In the genomic region with DNA sequence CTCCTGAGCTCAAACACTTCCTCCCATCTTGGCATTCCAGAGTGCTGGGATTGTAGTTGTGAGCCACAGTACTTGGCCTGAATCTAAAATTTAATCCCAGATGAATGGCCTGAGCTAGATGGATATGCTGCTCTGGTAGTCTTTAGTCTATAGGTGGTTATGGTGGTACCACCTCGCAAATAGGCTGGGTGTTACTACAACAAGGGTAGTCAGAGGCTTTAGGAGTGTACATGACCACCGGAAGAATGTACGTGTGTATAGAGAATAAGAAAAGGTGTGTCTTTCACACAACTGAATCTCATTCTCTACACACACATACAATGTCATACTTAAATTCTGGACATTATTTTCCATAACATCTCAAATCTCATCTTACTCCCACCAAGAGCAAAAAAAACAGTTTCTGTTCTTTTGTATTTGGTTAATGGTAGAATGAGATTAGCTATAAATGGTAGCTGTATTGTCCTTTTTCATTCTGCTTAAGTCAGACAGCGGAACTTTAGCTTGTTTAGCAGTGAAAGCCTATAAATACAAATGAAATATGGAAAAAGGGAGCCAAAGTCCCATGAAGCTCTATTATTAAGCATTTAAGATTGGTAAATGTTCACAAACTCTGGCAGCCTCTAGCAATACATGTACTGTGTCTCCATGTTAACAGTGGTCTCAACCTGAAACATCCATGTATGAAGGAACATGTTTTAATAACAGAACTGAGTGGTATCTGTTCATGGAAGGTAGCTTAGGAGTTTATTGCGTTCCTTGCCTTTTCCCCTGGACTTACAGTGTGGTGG, we compare ENCODE assay signal across 14 cellular contexts. TPM values are rescaled to one million over a fixed set of nuclear protein-coding genes. Genes with fewer than 3 reads are reported as not detected.
A peak's percentile ranks its signal among the peaks of the same experiment; 100 is the strongest.
DNase-seq lines count a peak whose midpoint lies in the region; ATAC-seq and TF ChIP-seq lines count a peak whose summit lies in the region.
"Had no signal": no experiment of that assay in that cellular context is flagged by ENCODE, and none has a peak within 500 bp of the region (broad histone marks: within the 10 kb centered on the region; RNA-seq: fewer than 3 reads in every experiment).

No MANE protein-coding gene starts in this region.

- DNase-seq in CD4-positive, alpha-beta T cell: no peak
- DNase-seq in HFFc6: no peak
- no peak for DNase-seq in activated naive CD8-positive, alpha-beta T cell treated with anti-CD3 and anti-CD28 coated beads, Interleukin-2, amount 50 U/mL, for 24 hours
- DNase-seq in natural killer cell: no peak
- no peak for DNase-seq in NCI-H1092 (lab: John Stamatoyannopoulos, UW)
- no peak for DNase-seq in stimulated activated CD4-positive, alpha-beta T cell treated with anti-CD3 and anti-CD28 coated beads, Interleukin-12 subunit alpha, Interleukin-12 subunit beta, amount 100 ng/mL, for 4 hours
- DNase-seq: activated CD4-positive, alpha-beta T cell treated with anti-CD3 and anti-CD28 coated beads for 1 hour; COR-L47; mucosa of descending colon; NCI-H2227 treated with DMSO at 0.1 percent for 48 hours; retina; stimulated activated CD4-positive, alpha-beta T cell treated with anti-CD3 and anti-CD28 coated beads, Interleukin-2, amount 100 ng/mL, for 48 hours; stimulated activated naive CD4-positive, alpha-beta T cell had no signal

- no peaks in the 10 kb centered on the region for H3K9me3 ChIP-seq in CD4-positive, alpha-beta T cell (ENCODE audit: control insufficient read depth, low read length)
- H3K9me3 ChIP-seq: mucosa of descending colon had no signal

- H3K27me3 Mint-ChIP-seq in CD4-positive, alpha-beta T cell: no peaks in the 10 kb centered on the region
- H3K27me3 Mint-ChIP-seq in HFFc6 (ENCODE audit: insufficient read depth) (no peaks in the 10 kb centered on the region; the same call in 1 of the 2 replicates), natural killer cell (ENCODE audit: low read depth in 2 of 2) (no peaks in the 10 kb centered on the region)
- no peaks in the 10 kb centered on the region for H3K27me3 Mint-ChIP-seq in activated naive CD8-positive, alpha-beta T cell treated with anti-CD3 and anti-CD28 coated beads, Interleukin-2, amount 50 U/mL, for 24 hours

- H3K4me3 Mint-ChIP-seq in CD4-positive, alpha-beta T cell: peak overlapping the region; percentile 64
- H3K4me3 Mint-ChIP-seq in HFFc6 (no peak overlapping the region), natural killer cell (peak overlapping the region; percentile 85)
- H3K4me3 Mint-ChIP-seq in activated naive CD8-positive, alpha-beta T cell treated with anti-CD3 and anti-CD28 coated beads, Interleukin-2, amount 50 U/mL, for 24 hours: no peak overlapping the region

- H3K4me1 Mint-ChIP-seq in CD4-positive, alpha-beta T cell (ENCODE audit: low read depth): peaks cover 98% of the 10 kb centered on the region
- peaks cover 79% of the 10 kb centered on the region for H3K4me1 Mint-ChIP-seq in HFFc6 (ENCODE audit: low read depth)
- H3K4me1 Mint-ChIP-seq in activated naive CD8-positive, alpha-beta T cell treated with anti-CD3 and anti-CD28 coated beads, Interleukin-2, amount 50 U/mL, for 24 hours: peaks cover 95% of the 10 kb centered on the region
- peaks cover 94 to 96% of the 10 kb centered on the region in 2 donors for H3K4me1 Mint-ChIP-seq in natural killer cell

- TF ChIP-seq CTCF in CD4-positive, alpha-beta T cell (IDR thresholded peaks at IDR 0.05): no peak
- TF ChIP-seq CTCF in HFFc6 (IDR thresholded peaks at IDR 0.05): no peak
- TF ChIP-seq CTCF in natural killer cell (IDR thresholded peaks at IDR 0.05): no peak

- no peaks in the 10 kb centered on the region for H3K27me3 ChIP-seq in CD4-positive, alpha-beta T cell (ENCODE audit: control insufficient read depth, insufficient read depth, low read length)

- CTCF ChIA-PET in CD4-positive, alpha-beta T cell (lab: Charles Lee): interaction anchor here (0.5 to 1.3 kb wide), 4 partner anchors 9 to 43 kb away, joined by 3 to 5 read pairs (median 4); no protein-coding TSS in a partner anchor

- H3K27ac ChIP-seq in CD4-positive, alpha-beta T cell (ENCODE audit: low read depth, low read length): peak overlapping the region; percentile 55

- no peaks in the 10 kb centered on the region for H3K9me3 Mint-ChIP-seq in CD4-positive, alpha-beta T cell
- H3K9me3 Mint-ChIP-seq in HFFc6 (no peaks in the 10 kb centered on the region), natural killer cell (no peaks in the 10 kb centered on the region)
- no peaks in the 10 kb centered on the region for H3K9me3 Mint-ChIP-seq in activated naive CD8-positive, alpha-beta T cell treated with anti-CD3 and anti-CD28 coated beads, Interleukin-2, amount 50 U/mL, for 24 hours

- H3K27ac Mint-ChIP-seq in CD4-positive, alpha-beta T cell: peak overlapping the region; percentile 95
- H3K27ac Mint-ChIP-seq in HFFc6 (peak overlapping the region; percentile 47), natural killer cell (peak overlapping the region; percentile 77 to 95)
- H3K27ac Mint-ChIP-seq in activated naive CD8-positive, alpha-beta T cell treated with anti-CD3 and anti-CD28 coated beads, Interleukin-2, amount 50 U/mL, for 24 hours: peak overlapping the region; percentile 92

- peaks cover 82% of the 10 kb centered on the region for H3K36me3 Mint-ChIP-seq in CD4-positive, alpha-beta T cell (ENCODE audit: low read depth)
- H3K36me3 Mint-ChIP-seq in HFFc6 (ENCODE audit: low read depth) (peaks cover 28% of the 10 kb centered on the region), natural killer cell (no peaks in the 10 kb centered on the region)
- H3K36me3 Mint-ChIP-seq in activated naive CD8-positive, alpha-beta T cell treated with anti-CD3 and anti-CD28 coated beads, Interleukin-2, amount 50 U/mL, for 24 hours (ENCODE audit: low read depth): peaks cover 69% of the 10 kb centered on the region

- ATAC-seq in CD4-positive, alpha-beta T cell (ENCODE audit: poor library complexity): no peak
- no peak for ATAC-seq in activated naive CD8-positive, alpha-beta T cell treated with anti-CD3 and anti-CD28 coated beads, Interleukin-2, amount 50 U/mL, for 24 hours
- peak in 2 of 3 donors; percentile 45 to 52 for ATAC-seq in natural killer cell
- ATAC-seq in GM18907 (IDR thresholded peaks at IDR 0.05; ENCODE audit: unreplicated experiment): no peak
- ATAC-seq: mucosa of descending colon had no signal

- POLR2A ChIA-PET in CD4-positive, alpha-beta T cell (lab: Charles Lee): interaction anchor here (1.2 to 6.3 kb wide), 3 partner anchors 9 to 16 kb away, joined by 3 to 56 read pairs (median 8); partner anchors contain the start of gene CAP1

- intact Hi-C loops in CD4-positive, alpha-beta T cell (cut with DNase I, micrococcal nuclease): loop anchor here in 1 of 2 experiments (5.0 kb wide), 1 partner anchor 201 kb away; the partner anchor contains the start of gene ZMPSTE24
- intact Hi-C loops in natural killer cell (cut with micrococcal nuclease): no loop called here

RNA-seq across cellular contexts. Expression of gene CAP1, which starts 16.2 kb away (rescaled TPM):
- total RNA-seq in CD4-positive, alpha-beta T cell: 100 to 1,000 TPM; 121 to 126 TPM
- total RNA-seq in HFFc6 (2021; fragmentation: NEBNext Ultra II Directional; extraction: Animal tissue kit (Norgen Biotek cat#: 25700)): 100 to 1,000 TPM; 665 to 743 (median 688) TPM
- total RNA-seq in natural killer cell: 100 to 1,000 TPM; 482 to 541 (median 537) TPM

RNA-seq across cellular contexts. Expression of gene PPT1, which starts 40.3 kb away (rescaled TPM):
- 10 to 100 TPM; 31.9 to 34.5 TPM for total RNA-seq in CD4-positive, alpha-beta T cell
- total RNA-seq in HFFc6 (2021; fragmentation: NEBNext Ultra II Directional; extraction: Animal tissue kit (Norgen Biotek cat#: 25700)): 10 to 100 TPM; 73.1 to 88.8 (median 82.5) TPM
- 10 to 100 TPM; 24.9 to 34.5 (median 29.9) TPM for total RNA-seq in natural killer cell

Comparison
In these comparisons a context has a peak if more than half of its experiments do, and no peak if none do; other contexts are left out.
1. ATAC-seq: peak in natural killer cell (2 of 3); none in CD4-positive, alpha-beta T cell (single experiment), activated naive CD8-positive, alpha-beta T cell treated with anti-CD3 and anti-CD28 coated beads, Interleukin-2, amount 50 U/mL, for 24 hours (single experiment) and GM18907 (single experiment).
2. H3K4me3 Mint-ChIP-seq: peak in CD4-positive, alpha-beta T cell (single experiment) and natural killer cell (single experiment); none in HFFc6 (single experiment) and activated naive CD8-positive, alpha-beta T cell treated with anti-CD3 and anti-CD28 coated beads, Interleukin-2, amount 50 U/mL, for 24 hours (single experiment).
3. Peak in every context shown above with its lines, with median percentiles within 50 percentile points of each other: H3K27ac Mint-ChIP-seq.